8 cellular contexts compared by ENCODE assay signal in genomic region chr1:86965012-86965826, GRCh38. TPM values are rescaled to one million over a fixed set of nuclear protein-coding genes. Genes with fewer than 3 reads are reported as not detected.
DNase-seq lines count a peak whose midpoint lies in the region; ATAC-seq and TF ChIP-seq lines count a peak whose summit lies in the region.

No MANE protein-coding gene starts in this region.

- TF ChIP-seq CTCF in glutamatergic neuron (IDR thresholded peaks at IDR 0.05; ENCODE audit: partially characterized antibody, unreplicated experiment) = no peak

- H3K36me3 Mint-ChIP-seq in activated T-cell treated with anti-CD3 and anti-CD28 coated beads, Interleukin-2, amount 50 U/mL, for 72 hours (ENCODE audit: insufficient read depth in 2 of 2) = peaks cover 0 to 2% of the 10 kb centered on the region in 2 donors
- peaks cover 2% of the 10 kb centered on the region for H3K36me3 Mint-ChIP-seq in activated T-cell treated with anti-CD3 and anti-CD28 coated beads, Interleukin-2, amount 50 U/mL, for 4 hours (ENCODE audit: insufficient read depth)
- no peaks in the 10 kb centered on the region for H3K36me3 Mint-ChIP-seq in glutamatergic neuron (ENCODE audit: unreplicated experiment)

- no peaks in the 10 kb centered on the region for H3K27me3 Mint-ChIP-seq in activated T-cell treated with anti-CD3 and anti-CD28 coated beads, Interleukin-2, amount 50 U/mL, for 72 hours (ENCODE audit: low read depth)
- no peaks in the 10 kb centered on the region for H3K27me3 Mint-ChIP-seq in activated T-cell treated with anti-CD3 and anti-CD28 coated beads, Interleukin-2, amount 50 U/mL, for 4 hours (ENCODE audit: low read depth)
- H3K27me3 Mint-ChIP-seq in glutamatergic neuron (ENCODE audit: unreplicated experiment) = no peaks in the 10 kb centered on the region

- H3K4me1 Mint-ChIP-seq in activated T-cell treated with anti-CD3 and anti-CD28 coated beads, Interleukin-2, amount 50 U/mL, for 72 hours (ENCODE audit: low read depth) = no peaks in the 10 kb centered on the region
- no peaks in the 10 kb centered on the region for H3K4me1 Mint-ChIP-seq in activated T-cell treated with anti-CD3 and anti-CD28 coated beads, Interleukin-2, amount 50 U/mL, for 4 hours (ENCODE audit: low read depth)
- no peaks in the 10 kb centered on the region for H3K4me1 Mint-ChIP-seq in glutamatergic neuron (ENCODE audit: low read depth, unreplicated experiment)

- no peak overlapping the region for H3K4me3 Mint-ChIP-seq in activated T-cell treated with anti-CD3 and anti-CD28 coated beads, Interleukin-2, amount 50 U/mL, for 72 hours
- H3K4me3 Mint-ChIP-seq in activated T-cell treated with anti-CD3 and anti-CD28 coated beads, Interleukin-2, amount 50 U/mL, for 4 hours = no peak overlapping the region
- H3K4me3 Mint-ChIP-seq in glutamatergic neuron (ENCODE audit: unreplicated experiment) = no peak overlapping the region

- H3K4me3 ChIP-seq in skeletal muscle cell (ENCODE audit: low read depth, low read length) = no peak overlapping the region

- peak; percentile 3 to 4 for DNase-seq in activated T-cell treated with anti-CD3 and anti-CD28 coated beads, Interleukin-2, amount 50 U/mL, for 72 hours
- DNase-seq in activated T-cell treated with anti-CD3 and anti-CD28 coated beads, Interleukin-2, amount 50 U/mL, for 4 hours = no peak
- DNase-seq in T1000 (lab: John Stamatoyannopoulos, UW) = peak; percentile 7
- peak; percentile 32 for DNase-seq in foreskin melanocyte
- peak; percentile 5 for DNase-seq in skeletal muscle cell (ENCODE audit: low read depth)
- no peak for DNase-seq in glutamatergic neuron

- no peak for ATAC-seq in activated T-cell treated with anti-CD3 and anti-CD28 coated beads, Interleukin-2, amount 50 U/mL, for 72 hours (replicated peaks in 1 of 2)
- no peak for ATAC-seq in activated T-cell treated with anti-CD3 and anti-CD28 coated beads, Interleukin-2, amount 50 U/mL, for 4 hours
- ATAC-seq in HG03460 (IDR thresholded peaks at IDR 0.05; ENCODE audit: unreplicated experiment) (peak; percentile 5), HG02610 (IDR thresholded peaks at IDR 0.05; ENCODE audit: unreplicated experiment) (no peak)

- H3K27ac Mint-ChIP-seq in activated T-cell treated with anti-CD3 and anti-CD28 coated beads, Interleukin-2, amount 50 U/mL, for 72 hours = no peak overlapping the region
- H3K27ac Mint-ChIP-seq in glutamatergic neuron (ENCODE audit: unreplicated experiment) = no peak overlapping the region

- H3K9me3 Mint-ChIP-seq in activated T-cell treated with anti-CD3 and anti-CD28 coated beads, Interleukin-2, amount 50 U/mL, for 72 hours = no peaks in the 10 kb centered on the region
- no peaks in the 10 kb centered on the region for H3K9me3 Mint-ChIP-seq in activated T-cell treated with anti-CD3 and anti-CD28 coated beads, Interleukin-2, amount 50 U/mL, for 4 hours
- H3K9me3 Mint-ChIP-seq in glutamatergic neuron (ENCODE audit: unreplicated experiment) = peaks cover 1% of the 10 kb centered on the region

RNA-seq across cellular contexts. Expression of gene HS2ST1, which starts 50.8 kb away (rescaled TPM):
- total RNA-seq in activated T-cell treated with anti-CD3 and anti-CD28 coated beads, Interleukin-2, amount 50 U/mL, for 72 hours = 10 to 100 TPM; 31.0 to 32.9 TPM
- total RNA-seq in activated T-cell treated with anti-CD3 and anti-CD28 coated beads, Interleukin-2, amount 50 U/mL, for 4 hours = 10 to 100 TPM; 15.0 to 18.0 (median 16.3) TPM
- 12.9 TPM for total RNA-seq in glutamatergic neuron (ENCODE audit: unreplicated experiment)

RNA-seq across cellular contexts. Expression of gene SELENOF, which starts 51.3 kb away (rescaled TPM):
- total RNA-seq in activated T-cell treated with anti-CD3 and anti-CD28 coated beads, Interleukin-2, amount 50 U/mL, for 72 hours = 100 to 1,000 TPM; 149 to 171 TPM
- 100 to 1,000 TPM; 193 to 211 (median 204) TPM for total RNA-seq in activated T-cell treated with anti-CD3 and anti-CD28 coated beads, Interleukin-2, amount 50 U/mL, for 4 hours
- total RNA-seq in glutamatergic neuron (ENCODE audit: unreplicated experiment) = 95.2 TPM

Comparison
In these comparisons a context has a peak if more than half of its experiments do, and no peak if none do; other contexts are left out.
1. DNase-seq: peak in activated T-cell treated with anti-CD3 and anti-CD28 coated beads, Interleukin-2, amount 50 U/mL, for 72 hours (2 of 2), T1000 (single experiment), foreskin melanocyte (single experiment) and skeletal muscle cell (single experiment); none in activated T-cell treated with anti-CD3 and anti-CD28 coated beads, Interleukin-2, amount 50 U/mL, for 4 hours (single experiment) and glutamatergic neuron (single experiment).